Comparison of ENCODE assay signal across 20 cellular contexts in genomic region chr2:205786976-205787375, GRCh38.
DNase-seq lines count a peak whose midpoint lies in the region; ATAC-seq and TF ChIP-seq lines count a peak whose summit lies in the region.
"Had no signal": no experiment of that assay in that cellular context is flagged by ENCODE, and none has a peak within 500 bp of the region (broad histone marks: within the 10 kb centered on the region; RNA-seq: fewer than 3 reads in every experiment).

No MANE protein-coding gene starts in this region.

- H3K9me3 ChIP-seq in left lung (no peaks in the 10 kb centered on the region), muscle layer of colon (ENCODE audit: low read length) (no peaks in the 10 kb centered on the region), upper lobe of left lung (no peaks in the 10 kb centered on the region), Caco-2 (no peaks in the 10 kb centered on the region)
- H3K9me3 ChIP-seq in CD8-positive, alpha-beta memory T cell (ENCODE audit: low read length): no peaks in the 10 kb centered on the region

- H3K9ac ChIP-seq in muscle layer of colon (ENCODE audit: low read length): no peak overlapping the region

- CTCF ChIA-PET in CD8-positive, alpha-beta memory T cell (lab: Charles Lee): no interaction called here
- CTCF ChIA-PET in Caco-2 (lab: Charles Lee): no interaction called here

- TF ChIP-seq CTCF in left lung (IDR thresholded peaks at IDR 0.05) (no peak), upper lobe of left lung (IDR thresholded peaks at IDR 0.05) (no peak), Caco-2 (IDR thresholded peaks at IDR 0.05; ENCODE audit: insufficient read depth in 1 of 2, low read depth in 1 of 2, low read length in 1 of 2, severe bottlenecking in 1 of 2, unreplicated experiment in 1 of 2) (no peak)

- no peak overlapping the region for H3K4me3 Mint-ChIP-seq in CD8-positive, alpha-beta memory T cell
- no peak overlapping the region for H3K4me3 Mint-ChIP-seq in Caco-2 (ENCODE audit: unreplicated experiment)
- H3K4me3 Mint-ChIP-seq: B cell had no signal

- no TSS peak for BruUV-seq in Caco-2 (replicated peaks; lab: Mats Ljungman, UMichigan)

- peak; percentile 62 for ATAC-seq in left lung
- ATAC-seq in upper lobe of left lung (ENCODE audit: low FRiP score in 2 of 2): peak in 1 of 2 donors; percentile 74
- ATAC-seq: HCT116 had no signal

- no peak for TF ChIP-seq POLR2A in upper lobe of left lung (IDR thresholded peaks at IDR 0.05)

- H3K27me3 ChIP-seq in left lung (no peaks in the 10 kb centered on the region), muscle layer of colon (ENCODE audit: control insufficient read depth in 1 of 2, insufficient read depth in 2 of 2, low read length in 2 of 2) (no peaks in the 10 kb centered on the region), upper lobe of left lung (no peaks in the 10 kb centered on the region), Caco-2 (replicated peaks; ENCODE audit: control insufficient read depth, insufficient read depth, low read length) (no peaks in the 10 kb centered on the region)
- no peaks in the 10 kb centered on the region for H3K27me3 ChIP-seq in CD8-positive, alpha-beta memory T cell (ENCODE audit: insufficient read depth, low read length, poor library complexity, severe bottlenecking)

- 63 to 82% methylated on average over 3 to 4 of the region's 4 CpGs for WGBS in upper lobe of left lung, 2 donors

- H3K36me3 ChIP-seq in left lung (no peaks in the 10 kb centered on the region), muscle layer of colon (ENCODE audit: insufficient read depth, low read length) (peaks cover 25% of the 10 kb centered on the region), upper lobe of left lung (no peaks in the 10 kb centered on the region), Caco-2 (ENCODE audit: control insufficient read depth, insufficient read depth, low read length) (no peaks in the 10 kb centered on the region)
- no peaks in the 10 kb centered on the region for H3K36me3 ChIP-seq in CD8-positive, alpha-beta memory T cell (ENCODE audit: insufficient read depth, low read length)

- H3K4me3 ChIP-seq in left lung: no peak overlapping the region
- no peak overlapping the region for H3K4me3 ChIP-seq in muscle layer of colon (ENCODE audit: low read depth in 1 of 2, low read length in 2 of 2)
- H3K4me3 ChIP-seq in upper lobe of left lung: no peak overlapping the region
- no peak overlapping the region for H3K4me3 ChIP-seq in CD8-positive, alpha-beta memory T cell (ENCODE audit: low read length)
- no peak overlapping the region for H3K4me3 ChIP-seq in Caco-2 (ENCODE audit: low read depth, low read length)
- H3K4me3 ChIP-seq: SK-N-MC had no signal

- H3K36me3 Mint-ChIP-seq in CD8-positive, alpha-beta memory T cell: no peaks in the 10 kb centered on the region
- H3K36me3 Mint-ChIP-seq in Caco-2 (ENCODE audit: insufficient read depth, unreplicated experiment): no peaks in the 10 kb centered on the region

- TF ChIP-seq EP300 in upper lobe of left lung (IDR thresholded peaks at IDR 0.05): no peak

- DNase-seq in NCI-H146 (lab: John Stamatoyannopoulos, UW) (peak; percentile 3), NCI-H146 treated with DMSO at 0.1 percent for 48 hours (lab: John Stamatoyannopoulos, UW; ENCODE audit: unreplicated experiment) (no peak), left lung (no peak), upper lobe of left lung (no peak), SW 1271 (lab: John Stamatoyannopoulos, UW) (no peak), Caco-2 (no peak)
- no peak for DNase-seq in CD8-positive, alpha-beta memory T cell
- DNase-seq: COR-L47, GOT3, IMR-90, NCI-H1930, NCI-H2171, NCI-H446, NCI-H748 treated with DMSO at 0.1 percent for 48 hours, Right ventricle myocardium superior had no signal

- H3K27ac ChIP-seq in left lung: peak overlapping the region in 1 of 2 donors; percentile 82
- H3K27ac ChIP-seq in muscle layer of colon (ENCODE audit: low read depth, low read length): peak overlapping the region; percentile 4
- H3K27ac ChIP-seq in upper lobe of left lung: peak overlapping the region in 3 of 4 donors; percentile 19 to 68 (median 65)
- H3K27ac ChIP-seq in CD8-positive, alpha-beta memory T cell (ENCODE audit: low read depth, low read length): no peak overlapping the region
- H3K27ac ChIP-seq: 22Rv1, SK-N-MC had no signal

- POLR2A ChIA-PET in CD8-positive, alpha-beta memory T cell (lab: Charles Lee): no interaction called here
- POLR2A ChIA-PET in Caco-2 (lab: Charles Lee): no interaction called here

- H3K27me3 Mint-ChIP-seq in CD8-positive, alpha-beta memory T cell: peaks cover 6 to 9% of the 10 kb centered on the region in 2 donors
- H3K27me3 Mint-ChIP-seq in Caco-2 (ENCODE audit: insufficient read depth, unreplicated experiment): no peaks in the 10 kb centered on the region

- H3K4me1 ChIP-seq in left lung: peaks cover 0 to 3% of the 10 kb centered on the region in 2 donors
- H3K4me1 ChIP-seq in muscle layer of colon (ENCODE audit: insufficient read depth, low read length): peaks cover 87% of the 10 kb centered on the region
- H3K4me1 ChIP-seq in upper lobe of left lung: peaks cover 6 to 31% (median 16%) of the 10 kb centered on the region in 4 donors
- no peaks in the 10 kb centered on the region for H3K4me1 ChIP-seq in CD8-positive, alpha-beta memory T cell (ENCODE audit: insufficient read depth, low read length)
- H3K4me1 ChIP-seq in Caco-2: no peaks in the 10 kb centered on the region

- H3K4me1 Mint-ChIP-seq in CD8-positive, alpha-beta memory T cell: no peaks in the 10 kb centered on the region
- peaks cover 5% of the 10 kb centered on the region for H3K4me1 Mint-ChIP-seq in Caco-2 (ENCODE audit: low read depth, unreplicated experiment)
- H3K4me1 Mint-ChIP-seq: B cell had no signal

- no peaks in the 10 kb centered on the region for H3K9me3 Mint-ChIP-seq in CD8-positive, alpha-beta memory T cell
- H3K9me3 Mint-ChIP-seq in Caco-2 (ENCODE audit: unreplicated experiment): no peaks in the 10 kb centered on the region

- intact Hi-C loops in left lung (cut with DNase I) (no loop called here), Caco-2 (cut with micrococcal nuclease; ENCODE audit: unreplicated experiment) (no loop called here)

- no peak overlapping the region for H3K27ac Mint-ChIP-seq in CD8-positive, alpha-beta memory T cell
- H3K27ac Mint-ChIP-seq in Caco-2 (ENCODE audit: unreplicated experiment): no peak overlapping the region
- H3K27ac Mint-ChIP-seq: B cell had no signal
